ENCODE assay signal across 36 cellular contexts in the genomic region with DNA sequence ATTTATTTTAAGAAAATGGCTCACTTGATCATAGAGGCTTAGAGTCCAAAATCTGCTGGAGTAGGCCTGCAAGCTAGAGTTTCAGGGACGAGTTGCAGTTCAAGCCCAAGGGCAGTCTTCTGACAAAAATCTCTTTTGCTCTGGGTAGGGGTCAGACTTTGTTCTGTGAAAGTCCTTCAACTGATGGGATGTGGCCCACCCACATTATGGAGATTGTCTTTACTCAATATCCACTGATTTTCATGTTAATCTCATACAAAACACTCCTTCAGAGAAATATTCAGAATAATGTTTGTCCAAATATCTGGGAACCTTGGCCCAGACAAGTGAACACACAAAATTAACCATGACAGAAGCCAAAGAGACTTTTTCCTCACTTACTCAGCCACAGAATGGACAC.
DNase-seq lines count a peak whose midpoint lies in the region; ATAC-seq, FAIRE-seq and TF ChIP-seq lines count a peak whose summit lies in the region.
"Had no signal": no experiment of that assay in that cellular context is flagged by ENCODE, and none has a peak within 500 bp of the region (broad histone marks: within the 10 kb centered on the region; RNA-seq: fewer than 3 reads in every experiment).

No MANE protein-coding gene starts in this region.

- H3K27ac ChIP-seq in HEK293 (ENCODE audit: extremely low read depth, low read depth, low read length): no peak overlapping the region
- no peak overlapping the region for H3K27ac ChIP-seq in K562 (ENCODE audit: extremely low read depth, low read depth, low read length)
- H3K27ac ChIP-seq in trophoblast cell (ENCODE audit: low read depth, low read length): no peak overlapping the region
- no peak overlapping the region for H3K27ac ChIP-seq in mammary epithelial cell (ENCODE audit: insufficient read depth, low read depth, low read length)
- no peak overlapping the region for H3K27ac ChIP-seq in smooth muscle cell (ENCODE audit: low read depth)
- H3K27ac ChIP-seq: 22Rv1; BLaER1; BLaER1 treated with 17β-estradiol and CSF1 and Interleukin-3, amounts not matched to agents 10 nM and 100 nM; C4-2B had no signal

- H4K20me1 ChIP-seq in K562 (replicated peaks; ENCODE audit: control insufficient read depth, insufficient read depth, low read length): no peaks in the 10 kb centered on the region
- H4K20me1 ChIP-seq in mammary epithelial cell (ENCODE audit: insufficient read depth, low read length): no peaks in the 10 kb centered on the region
- no peaks in the 10 kb centered on the region for H4K20me1 ChIP-seq in smooth muscle cell (ENCODE audit: low read depth)
- H4K20me1 ChIP-seq: BLaER1; BLaER1 treated with 17β-estradiol and CSF1 and Interleukin-3, amounts not matched to agents 10 nM and 100 nM had no signal

- in situ Hi-C loops in K562 (cut with MboI): no loop called here
- in situ Hi-C loops in mammary epithelial cell (cut with MboI; ENCODE audit: low sequenced_read_pairs in 2 of 2): no loop called here

- WGBS in K562 (ENCODE audit: insufficient coverage, low coverage, missing lambda C conversion rate): 0% methylated on average over 1 of the region's 1 CpG
- WGBS in trophoblast cell (ENCODE audit: extremely low coverage, insufficient coverage, insufficient read length): no CpG with 5 or more reads among the region's 1 CpG
- WGBS in mammary epithelial cell (ENCODE audit: low coverage, missing lambda C conversion rate): 17% methylated on average over 1 of the region's 1 CpG
- 93% methylated on average over 1 of the region's 1 CpG for WGBS in smooth muscle cell (ENCODE audit: low lambda C conversion rate)

- H3K14ac ChIP-seq in trophoblast cell (ENCODE audit: low read length): no peak overlapping the region

- no peak for TF ChIP-seq POLR2A in K562 (conservative IDR thresholded peaks at IDR 0.05)

- no peak overlapping the region for H3K18ac ChIP-seq in trophoblast cell (ENCODE audit: low read length)

- H3K36me3 ChIP-seq in Caco-2 (ENCODE audit: control insufficient read depth, insufficient read depth, low read length) (0 out of 2 replicates have a peak, but pooled peaks cover 1% of the 10 kb centered on the region), HEK293 (ENCODE audit: control insufficient read depth in 2 of 2, insufficient read depth in 1 of 2, low read length in 2 of 2) (no peaks in the 10 kb centered on the region), K562 (ENCODE audit: control insufficient read depth, insufficient read depth, low read length) (no peaks in the 10 kb centered on the region), trophoblast cell (ENCODE audit: control insufficient read depth in 1 of 2, insufficient read depth in 2 of 2, low read length in 2 of 2) (no peaks in the 10 kb centered on the region), mammary epithelial cell (ENCODE audit: insufficient read depth, low read length) (no peaks in the 10 kb centered on the region), smooth muscle cell (ENCODE audit: low read depth) (no peaks in the 10 kb centered on the region)
- H3K36me3 ChIP-seq: BE2C; BLaER1; BLaER1 treated with 17β-estradiol and CSF1 and Interleukin-3, amounts not matched to agents 10 nM and 100 nM had no signal

- H3K36me3 Mint-ChIP-seq in Caco-2 (ENCODE audit: insufficient read depth, unreplicated experiment): peaks cover 5% of the 10 kb centered on the region
- no peaks in the 10 kb centered on the region for H3K36me3 Mint-ChIP-seq in natural killer cell treated with Interleukin-12 subunit alpha and Interleukin-12 subunit beta and Interleukin-15 and Interleukin-18, amount 100 ng/mL, for 72 hours
- H3K36me3 Mint-ChIP-seq: CD14-positive monocyte; CD4-positive, alpha-beta memory T cell; CD4-positive, CD25-positive, alpha-beta regulatory T cell; CD8-positive, alpha-beta memory T cell; CD8-positive, alpha-beta T cell had no signal

- H3K27me3 ChIP-seq in Caco-2 (replicated peaks; ENCODE audit: control insufficient read depth, insufficient read depth, low read length) (no peaks in the 10 kb centered on the region), K562 (ENCODE audit: control insufficient read depth in 2 of 2, insufficient read depth in 2 of 2, low read length in 2 of 2) (no peaks in the 10 kb centered on the region), trophoblast cell (ENCODE audit: insufficient read depth, low read length) (no peaks in the 10 kb centered on the region), mammary epithelial cell (ENCODE audit: insufficient read depth, low read length) (peaks cover 2% of the 10 kb centered on the region), smooth muscle cell (ENCODE audit: low read depth) (no peaks in the 10 kb centered on the region)
- H3K27me3 ChIP-seq: BE2C; BLaER1; BLaER1 treated with 17β-estradiol and CSF1 and Interleukin-3, amounts not matched to agents 10 nM and 100 nM had no signal

- H2AFZ ChIP-seq in K562 (ENCODE audit: low read depth, low read length): no peak overlapping the region
- H2AFZ ChIP-seq in trophoblast cell (ENCODE audit: insufficient read depth, low read length, poor library complexity): no peak overlapping the region
- H2AFZ ChIP-seq in mammary epithelial cell (ENCODE audit: low read depth, low read length): no peak overlapping the region
- H2AFZ ChIP-seq in smooth muscle cell (ENCODE audit: low read depth): no peak overlapping the region

- H3K4me2 ChIP-seq in K562 (ENCODE audit: insufficient read depth, low read length) (no peak overlapping the region), trophoblast cell (ENCODE audit: low read length) (no peak overlapping the region), mammary epithelial cell (ENCODE audit: insufficient read depth, low read depth, low read length) (no peak overlapping the region), smooth muscle cell (no peak overlapping the region)
- H3K4me2 ChIP-seq: BLaER1; BLaER1 treated with 17β-estradiol and CSF1 and Interleukin-3, amounts not matched to agents 10 nM and 100 nM had no signal

- H3K9ac ChIP-seq in K562 (ENCODE audit: insufficient read depth in 1 of 2, low read depth in 2 of 2, low read length in 2 of 2): no peak overlapping the region
- H3K9ac ChIP-seq in trophoblast cell (ENCODE audit: low read length): no peak overlapping the region
- H3K9ac ChIP-seq in mammary epithelial cell (ENCODE audit: insufficient read depth, low read length): no peak overlapping the region
- no peak overlapping the region for H3K9ac ChIP-seq in smooth muscle cell (ENCODE audit: low read depth)
- H3K9ac ChIP-seq: BLaER1; BLaER1 treated with 17β-estradiol and CSF1 and Interleukin-3, amounts not matched to agents 10 nM and 100 nM had no signal

- H3K79me1 ChIP-seq in trophoblast cell (ENCODE audit: low read length): peaks cover 9% of the 10 kb centered on the region

- no peak overlapping the region for H3K4ac ChIP-seq in trophoblast cell (ENCODE audit: low read depth, low read length)

- no peak overlapping the region for H4K8ac ChIP-seq in trophoblast cell (ENCODE audit: low read depth, low read length)

- H3K4me1 Mint-ChIP-seq in Caco-2 (ENCODE audit: low read depth, unreplicated experiment): peaks cover 30% of the 10 kb centered on the region
- H3K4me1 Mint-ChIP-seq in natural killer cell treated with Interleukin-12 subunit alpha and Interleukin-12 subunit beta and Interleukin-15 and Interleukin-18, amount 100 ng/mL, for 72 hours (ENCODE audit: low read depth in 2 of 2): no peaks in the 10 kb centered on the region
- H3K4me1 Mint-ChIP-seq: B cell; CD14-positive monocyte; CD4-positive, alpha-beta memory T cell; CD4-positive, CD25-positive, alpha-beta regulatory T cell; CD8-positive, alpha-beta memory T cell had no signal

- H2BK12ac ChIP-seq in trophoblast cell (ENCODE audit: low read length): no peak overlapping the region

- no peak for DNase-seq in Caco-2
- DNase-seq in K562 (ENCODE audit: extremely low read depth in 1 of 4, low spot score in 3 of 4): no peak
- no peak for DNase-seq in trophoblast cell
- DNase-seq in mammary epithelial cell: no peak
- no peak for DNase-seq in anterior cingulate cortex (lab: John Stamatoyannopoulos, UW)
- DNase-seq in natural killer cell treated with Interleukin-12 subunit alpha and Interleukin-12 subunit beta and Interleukin-15 and Interleukin-18, amount 100 ng/mL, for 72 hours (ENCODE audit: low spot score): no peak
- DNase-seq in smooth muscle cell (lab: John Stamatoyannopoulos, UW; ENCODE audit: unreplicated experiment): no peak
- DNase-seq: 8988T; ACHN; AML-193; BE2C; C1 segment of cervical spinal cord; Calu3; CD4-positive, alpha-beta memory T cell; CD4-positive, alpha-beta T cell; CD4-positive, CD25-positive, alpha-beta regulatory T cell; CD8-positive, alpha-beta memory T cell; CD8-positive, alpha-beta T cell; COR-L47; DMS 273 treated with DMSO at 0.1 percent for 48 hours; DMS153; DMS53; DMS79; DMS79 treated with DMSO at 0.1 percent for 48 hours; DND-41; EL had no signal

- H3K9me1 ChIP-seq in K562 (ENCODE audit: control insufficient read depth, insufficient read depth, low read length): no peaks in the 10 kb centered on the region

- H3K79me2 ChIP-seq in K562 (ENCODE audit: control insufficient read depth, insufficient read depth, low read length): no peaks in the 10 kb centered on the region
- H3K79me2 ChIP-seq in trophoblast cell (ENCODE audit: control insufficient read depth, insufficient read depth, low read length, poor library complexity): no peaks in the 10 kb centered on the region
- no peaks in the 10 kb centered on the region for H3K79me2 ChIP-seq in mammary epithelial cell (ENCODE audit: insufficient read depth, low read length)
- H3K79me2 ChIP-seq in smooth muscle cell (ENCODE audit: low read depth): no peaks in the 10 kb centered on the region

- H3K9me3 Mint-ChIP-seq in Caco-2 (ENCODE audit: unreplicated experiment): peaks cover 16% of the 10 kb centered on the region
- H3K9me3 Mint-ChIP-seq in natural killer cell treated with Interleukin-12 subunit alpha and Interleukin-12 subunit beta and Interleukin-15 and Interleukin-18, amount 100 ng/mL, for 72 hours: peaks cover 4% of the 10 kb centered on the region
- H3K9me3 Mint-ChIP-seq: CD14-positive monocyte; CD4-positive, alpha-beta memory T cell; CD4-positive, alpha-beta T cell; CD4-positive, CD25-positive, alpha-beta regulatory T cell; CD8-positive, alpha-beta T cell had no signal

- no peak overlapping the region for H2BK120ac ChIP-seq in trophoblast cell (ENCODE audit: insufficient read depth, low read length, poor library complexity)

- no peak for FAIRE-seq in K562 (lab: Jason Lieb, UNC)
- FAIRE-seq: A204.1, A549, D721Med had no signal

- POLR2A ChIA-PET in Caco-2 (lab: Charles Lee) (no interaction called here), HEK293 (lab: Yijun Ruan, JAX) (no interaction called here), K562 (lab: Yijun Ruan, JAX) (no interaction called here)

- H3K4me1 ChIP-seq in Caco-2 (peaks cover 46% of the 10 kb centered on the region), HEK293 (ENCODE audit: control insufficient read depth, insufficient read depth, low read length) (peaks cover 10% of the 10 kb centered on the region), K562 (replicated peaks in 1 of 2; ENCODE audit: control insufficient read depth in 2 of 2, insufficient read depth in 2 of 2, low read length in 2 of 2) (no peaks in the 10 kb centered on the region), trophoblast cell (ENCODE audit: control insufficient read depth in 1 of 2, insufficient read depth in 2 of 2, low read length in 2 of 2) (peaks cover 2 to 7% of the 10 kb centered on the region in 2 experiments), mammary epithelial cell (ENCODE audit: insufficient read depth, low read length) (no peaks in the 10 kb centered on the region), smooth muscle cell (ENCODE audit: low read depth) (no peaks in the 10 kb centered on the region)
- H3K4me1 ChIP-seq: BE2C; BLaER1; BLaER1 treated with 17β-estradiol and CSF1 and Interleukin-3, amounts not matched to agents 10 nM and 100 nM had no signal

- no peak overlapping the region for H3K23ac ChIP-seq in trophoblast cell (ENCODE audit: low read length)

- H3K27ac Mint-ChIP-seq in Caco-2 (ENCODE audit: unreplicated experiment): peak overlapping the region; percentile 75
- no peak overlapping the region for H3K27ac Mint-ChIP-seq in natural killer cell treated with Interleukin-12 subunit alpha and Interleukin-12 subunit beta and Interleukin-15 and Interleukin-18, amount 100 ng/mL, for 72 hours
- H3K27ac Mint-ChIP-seq: B cell; CD14-positive monocyte; CD4-positive, alpha-beta memory T cell; CD4-positive, alpha-beta T cell; CD4-positive, CD25-positive, alpha-beta regulatory T cell; CD8-positive, alpha-beta memory T cell; CD8-positive, alpha-beta T cell had no signal

- TF ChIP-seq CTCF in Caco-2 (IDR thresholded peaks at IDR 0.05; ENCODE audit: insufficient read depth in 1 of 2, low read depth in 1 of 2, low read length in 1 of 2, severe bottlenecking in 1 of 2, unreplicated experiment in 1 of 2): no peak
- no peak for TF ChIP-seq CTCF in HEK293 (tag by site-specific recombination; IDR thresholded peaks at IDR 0.05)
- TF ChIP-seq CTCF in K562 (IDR thresholded peaks at IDR 0.05 in 2 of 3, conservative IDR thresholded peaks at IDR 0.05 in 1 of 3; ENCODE audit: insufficient read depth in 2 of 3, low read depth in 1 of 3, low read length in 3 of 3): no peak
- TF ChIP-seq CTCF in mammary epithelial cell (conservative IDR thresholded peaks at IDR 0.05 in 1 of 2, IDR thresholded peaks at IDR 0.05 in 1 of 2; ENCODE audit: extremely low read depth in 1 of 2, insufficient read depth in 1 of 2, low read depth in 1 of 2, low read length in 2 of 2): no peak
- no peak for TF ChIP-seq CTCF in smooth muscle cell (IDR thresholded peaks at IDR 0.05; ENCODE audit: borderline replicate concordance, insufficient read depth, poor library complexity, severe bottlenecking)

- no peak for ATAC-seq in K562
- no peak for ATAC-seq in natural killer cell treated with Interleukin-12 subunit alpha and Interleukin-12 subunit beta and Interleukin-15 and Interleukin-18, amount 100 ng/mL, for 72 hours
- ATAC-seq: A549; CD8-positive, alpha-beta T cell had no signal

- no peak for TF ChIP-seq EP300 in K562 (IDR thresholded peaks at IDR 0.05; ENCODE audit: low read length)

- H3K27me3 Mint-ChIP-seq in Caco-2 (ENCODE audit: insufficient read depth, unreplicated experiment): no peaks in the 10 kb centered on the region
- no peaks in the 10 kb centered on the region for H3K27me3 Mint-ChIP-seq in natural killer cell treated with Interleukin-12 subunit alpha and Interleukin-12 subunit beta and Interleukin-15 and Interleukin-18, amount 100 ng/mL, for 72 hours
- H3K27me3 Mint-ChIP-seq: B cell; CD4-positive, alpha-beta memory T cell; CD4-positive, alpha-beta T cell; CD4-positive, CD25-positive, alpha-beta regulatory T cell; CD8-positive, alpha-beta memory T cell had no signal

- no peak for TF ChIP-seq RAD21 in K562 (CRISPR knock-in tag; conservative IDR thresholded peaks at IDR 0.05 in 1 of 2, IDR thresholded peaks at IDR 0.05 in 1 of 2)

- H2AK5ac ChIP-seq in trophoblast cell (ENCODE audit: low read length): no peak overlapping the region

- H3K4me3 Mint-ChIP-seq in Caco-2 (ENCODE audit: unreplicated experiment): no peak overlapping the region
- H3K4me3 Mint-ChIP-seq in natural killer cell treated with Interleukin-12 subunit alpha and Interleukin-12 subunit beta and Interleukin-15 and Interleukin-18, amount 100 ng/mL, for 72 hours: no peak overlapping the region
- H3K4me3 Mint-ChIP-seq: B cell; CD4-positive, alpha-beta memory T cell; CD4-positive, alpha-beta T cell; CD4-positive, CD25-positive, alpha-beta regulatory T cell; CD8-positive, alpha-beta memory T cell; CD8-positive, alpha-beta T cell had no signal

- intact Hi-C loops in Caco-2 (cut with micrococcal nuclease; ENCODE audit: unreplicated experiment): loop anchor here (5.0 kb wide), 3 partner anchors 68 to 988 kb away; no protein-coding TSS in a partner anchor
- intact Hi-C loops in K562 (cut with micrococcal nuclease): no loop called here
- intact Hi-C loops in mammary epithelial cell (cut with micrococcal nuclease): no loop called here

- H2BK5ac ChIP-seq in trophoblast cell (ENCODE audit: low read depth, low read length, poor library complexity): no peak overlapping the region

- H3F3A ChIP-seq in smooth muscle cell (ENCODE audit: low read depth): no peaks in the 10 kb centered on the region

- CTCF ChIA-PET in Caco-2 (lab: Charles Lee) (no interaction called here), HEK293 (lab: Yijun Ruan, JAX) (no interaction called here), K562 (lab: Yijun Ruan, JAX; ENCODE audit: low intra/inter-chr PET ratio) (no interaction called here), mammary epithelial cell (lab: Charles Lee; ENCODE audit: low non-redundant PET) (no interaction called here)

- peak overlapping the region; percentile 55 for H4K91ac ChIP-seq in trophoblast cell (ENCODE audit: low read depth, low read length)

- H3K9me3 ChIP-seq in Caco-2 (no peaks in the 10 kb centered on the region), HEK293 (ENCODE audit: control insufficient read depth, insufficient read depth, low read depth, low read length) (no peaks in the 10 kb centered on the region), K562 (replicated peaks; ENCODE audit: control insufficient read depth, insufficient read depth, low read depth, low read length) (no peaks in the 10 kb centered on the region), trophoblast cell (ENCODE audit: insufficient read depth, low read depth, low read length) (no peaks in the 10 kb centered on the region), mammary epithelial cell (replicated peaks; ENCODE audit: insufficient read depth, low read length) (no peaks in the 10 kb centered on the region), smooth muscle cell (replicated peaks; ENCODE audit: low read depth) (no peaks in the 10 kb centered on the region)
- H3K9me3 ChIP-seq: A549; BE2C; BLaER1; BLaER1 treated with 17β-estradiol and CSF1 and Interleukin-3, amounts not matched to agents 10 nM and 100 nM had no signal

- no peak overlapping the region for H4K12ac ChIP-seq in trophoblast cell (ENCODE audit: low read depth, low read length)

- dilution Hi-C loops in mammary epithelial cell (cut with HindIII; ENCODE audit: low sequenced_read_pairs): no loop called here

- BruUV-seq in Caco-2 (replicated peaks; lab: Mats Ljungman, UMichigan): no TSS peak
- BruUV-seq in K562 (replicated peaks; lab: Mats Ljungman, UMichigan): no TSS peak
- no TSS peak for BruUV-seq in mammary epithelial cell (replicated peaks; lab: Mats Ljungman, UMichigan)

- H3K4me3 ChIP-seq in Caco-2 (ENCODE audit: low read depth, low read length): no peak overlapping the region
- no peak overlapping the region for H3K4me3 ChIP-seq in HEK293 (ENCODE audit: low read depth, low read length)
- H3K4me3 ChIP-seq in K562: no peak overlapping the region
- H3K4me3 ChIP-seq in trophoblast cell (ENCODE audit: low read depth, low read length): no peak overlapping the region
- no peak overlapping the region for H3K4me3 ChIP-seq in mammary epithelial cell (replicated peaks in 1 of 3; ENCODE audit: insufficient read depth in 1 of 3, low read depth in 2 of 3, low read length in 3 of 3)
- no peak overlapping the region for H3K4me3 ChIP-seq in smooth muscle cell
- H3K4me3 ChIP-seq: A549; BLaER1; BLaER1 treated with 17β-estradiol and CSF1 and Interleukin-3, amounts not matched to agents 10 nM and 100 nM had no signal
